ENCODE assay signal across 1 cellular context in the genomic region with DNA sequence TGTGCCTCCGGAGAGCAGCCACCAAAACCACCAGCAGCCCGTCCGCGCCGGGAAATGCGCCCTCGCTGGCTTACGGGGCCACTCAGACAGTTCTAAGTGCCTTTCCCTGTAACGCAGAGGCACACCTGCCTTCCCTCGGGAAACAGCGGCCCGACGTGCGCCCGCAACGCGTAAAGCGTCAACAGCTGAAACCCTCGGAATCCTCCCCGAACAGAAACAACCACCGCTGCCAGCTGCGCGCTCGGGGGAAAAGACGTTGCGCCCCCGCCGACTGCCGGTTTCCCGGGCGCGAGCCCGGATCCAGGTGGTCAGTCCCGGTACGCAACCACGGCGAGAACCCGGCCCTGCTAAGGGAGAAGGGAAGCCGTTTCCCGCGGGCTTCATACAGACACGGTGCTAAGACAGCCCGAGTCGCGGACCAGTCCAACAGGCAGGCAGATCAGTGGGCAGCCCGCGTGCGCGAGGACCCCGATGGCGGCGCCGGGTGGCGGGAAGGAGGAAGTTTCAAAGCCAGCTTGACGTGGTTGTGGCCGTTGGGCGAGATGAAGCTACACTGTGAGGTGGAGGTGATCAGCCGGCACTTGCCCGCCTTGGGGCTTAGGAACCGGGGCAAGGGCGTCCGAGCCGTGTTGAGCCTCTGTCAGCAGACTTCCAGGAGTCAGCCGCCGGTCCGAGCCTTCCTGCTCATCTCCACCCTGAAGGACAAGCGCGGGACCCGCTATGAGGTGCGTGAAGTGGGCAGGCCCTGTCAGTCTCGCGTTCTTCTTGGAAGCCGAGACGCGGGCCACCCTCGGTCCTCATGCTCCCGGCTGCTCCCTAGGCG.
A peak's percentile ranks its signal among the peaks of the same experiment; 100 is the strongest.
TF ChIP-seq lines count a peak whose summit lies in the region.

A gene with protein sequence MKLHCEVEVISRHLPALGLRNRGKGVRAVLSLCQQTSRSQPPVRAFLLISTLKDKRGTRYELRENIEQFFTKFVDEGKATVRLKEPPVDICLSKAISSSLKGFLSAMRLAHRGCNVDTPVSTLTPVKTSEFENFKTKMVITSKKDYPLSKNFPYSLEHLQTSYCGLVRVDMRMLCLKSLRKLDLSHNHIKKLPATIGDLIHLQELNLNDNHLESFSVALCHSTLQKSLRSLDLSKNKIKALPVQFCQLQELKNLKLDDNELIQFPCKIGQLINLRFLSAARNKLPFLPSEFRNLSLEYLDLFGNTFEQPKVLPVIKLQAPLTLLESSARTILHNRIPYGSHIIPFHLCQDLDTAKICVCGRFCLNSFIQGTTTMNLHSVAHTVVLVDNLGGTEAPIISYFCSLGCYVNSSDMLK (plus strand): TSS at position 462 of the 823 bp plus-strand sequence. CDS start 81 bp downstream, at position 543.

TF ChIP-seq in HepG2, 621 proteins besides CTCF, POLR2A, EP300 and RAD21 (continued from another document and continues in another):
- TF ChIP-seq HOMEZ (CRISPR knock-in tag; IDR thresholded peaks at IDR 0.05; ENCODE audit: low read depth) (peak; percentile 10; the same call in 1 of the 2 replicates), TIGD3 (CRISPR knock-in tag; IDR thresholded peaks at IDR 0.05; ENCODE audit: borderline replicate concordance) (peak; percentile 42; the same call in 1 of the 2 replicates), ZNF567 (CRISPR knock-in tag; IDR thresholded peaks at IDR 0.05; ENCODE audit: borderline replicate concordance) (no peak), ZSCAN25 (CRISPR knock-in tag; IDR thresholded peaks at IDR 0.05) (peak; percentile 69), ZNF225 (CRISPR knock-in tag; IDR thresholded peaks at IDR 0.05) (no peak), ZNF333 (CRISPR knock-in tag; IDR thresholded peaks at IDR 0.05; ENCODE audit: borderline replicate concordance) (peak; percentile 79; the same call in 1 of the 2 replicates), TBP (CRISPR knock-in tag; IDR thresholded peaks at IDR 0.05) (0 out of 2 replicates have a peak, but pooled peaks have one; percentile 40), MAF1 (CRISPR knock-in tag; IDR thresholded peaks at IDR 0.05; ENCODE audit: borderline replicate concordance) (no peak; the same call in 1 of the 2 replicates), ZNF773 (CRISPR knock-in tag; IDR thresholded peaks at IDR 0.05; ENCODE audit: borderline replicate concordance) (0 out of 2 replicates have a peak, but pooled peaks have one; percentile 59), ZBTB43 (CRISPR knock-in tag; conservative IDR thresholded peaks at IDR 0.05) (0 out of 2 replicates have a peak, but pooled peaks have one; percentile 25), SIN3B (IDR thresholded peaks at IDR 0.05; ENCODE audit: low read length) (peak; percentile 71; the same call in 1 of the 2 replicates), ZNF136 (CRISPR knock-in tag; IDR thresholded peaks at IDR 0.05; ENCODE audit: low read depth) (peak; percentile 71; the same call in 1 of the 2 replicates), ZNF891 (CRISPR knock-in tag; IDR thresholded peaks at IDR 0.05) (peak; percentile 61; the same call in 1 of the 2 replicates), ZNF224 (CRISPR knock-in tag; IDR thresholded peaks at IDR 0.05) (peak; percentile 26; the same call in 1 of the 2 replicates), GATAD2A (CRISPR knock-in tag; IDR thresholded peaks at IDR 0.05) (peak; percentile 46), FOSL2 (CRISPR knock-in tag; IDR thresholded peaks at IDR 0.05) (peak; percentile 11; the same call in 1 of the 2 replicates), KMT2A (CRISPR knock-in tag; IDR thresholded peaks at IDR 0.05) (peak; percentile 99), ARNT (IDR thresholded peaks at IDR 0.05) (no peak), ZSCAN9 (CRISPR knock-in tag; IDR thresholded peaks at IDR 0.05; ENCODE audit: borderline replicate concordance) (0 out of 2 replicates have a peak, but pooled peaks have one; percentile 37), AGO1 (IDR thresholded peaks at IDR 0.05; ENCODE audit: low read depth, low read length, poor library complexity, severe bottlenecking) (peak; percentile 81), ZIK1 (CRISPR knock-in tag; IDR thresholded peaks at IDR 0.05; ENCODE audit: borderline replicate concordance, low read depth) (peak; percentile 76; the same call in 1 of the 2 replicates), CREM (IDR thresholded peaks at IDR 0.05) (peak; percentile 47; the same call in 1 of the 2 replicates), CREM (CRISPR knock-in tag; IDR thresholded peaks at IDR 0.05) (no peak), ZNF512 (CRISPR knock-in tag; IDR thresholded peaks at IDR 0.05) (no peak)
- TF ChIP-seq, protein P1, sequence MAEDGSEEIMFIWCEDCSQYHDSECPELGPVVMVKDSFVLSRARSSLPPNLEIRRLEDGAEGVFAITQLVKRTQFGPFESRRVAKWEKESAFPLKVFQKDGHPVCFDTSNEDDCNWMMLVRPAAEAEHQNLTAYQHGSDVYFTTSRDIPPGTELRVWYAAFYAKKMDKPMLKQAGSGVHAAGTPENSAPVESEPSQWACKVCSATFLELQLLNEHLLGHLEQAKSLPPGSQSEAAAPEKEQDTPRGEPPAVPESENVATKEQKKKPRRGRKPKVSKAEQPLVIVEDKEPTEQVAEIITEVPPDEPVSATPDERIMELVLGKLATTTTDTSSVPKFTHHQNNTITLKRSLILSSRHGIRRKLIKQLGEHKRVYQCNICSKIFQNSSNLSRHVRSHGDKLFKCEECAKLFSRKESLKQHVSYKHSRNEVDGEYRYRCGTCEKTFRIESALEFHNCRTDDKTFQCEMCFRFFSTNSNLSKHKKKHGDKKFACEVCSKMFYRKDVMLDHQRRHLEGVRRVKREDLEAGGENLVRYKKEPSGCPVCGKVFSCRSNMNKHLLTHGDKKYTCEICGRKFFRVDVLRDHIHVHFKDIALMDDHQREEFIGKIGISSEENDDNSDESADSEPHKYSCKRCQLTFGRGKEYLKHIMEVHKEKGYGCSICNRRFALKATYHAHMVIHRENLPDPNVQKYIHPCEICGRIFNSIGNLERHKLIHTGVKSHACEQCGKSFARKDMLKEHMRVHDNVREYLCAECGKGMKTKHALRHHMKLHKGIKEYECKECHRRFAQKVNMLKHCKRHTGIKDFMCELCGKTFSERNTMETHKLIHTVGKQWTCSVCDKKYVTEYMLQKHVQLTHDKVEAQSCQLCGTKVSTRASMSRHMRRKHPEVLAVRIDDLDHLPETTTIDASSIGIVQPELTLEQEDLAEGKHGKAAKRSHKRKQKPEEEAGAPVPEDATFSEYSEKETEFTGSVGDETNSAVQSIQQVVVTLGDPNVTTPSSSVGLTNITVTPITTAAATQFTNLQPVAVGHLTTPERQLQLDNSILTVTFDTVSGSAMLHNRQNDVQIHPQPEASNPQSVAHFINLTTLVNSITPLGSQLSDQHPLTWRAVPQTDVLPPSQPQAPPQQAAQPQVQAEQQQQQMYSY (CRISPR knock-in tag; IDR thresholded peaks at IDR 0.05) = no peak; the same call in 1 of the 2 replicates
- TF ChIP-seq, protein P2, sequence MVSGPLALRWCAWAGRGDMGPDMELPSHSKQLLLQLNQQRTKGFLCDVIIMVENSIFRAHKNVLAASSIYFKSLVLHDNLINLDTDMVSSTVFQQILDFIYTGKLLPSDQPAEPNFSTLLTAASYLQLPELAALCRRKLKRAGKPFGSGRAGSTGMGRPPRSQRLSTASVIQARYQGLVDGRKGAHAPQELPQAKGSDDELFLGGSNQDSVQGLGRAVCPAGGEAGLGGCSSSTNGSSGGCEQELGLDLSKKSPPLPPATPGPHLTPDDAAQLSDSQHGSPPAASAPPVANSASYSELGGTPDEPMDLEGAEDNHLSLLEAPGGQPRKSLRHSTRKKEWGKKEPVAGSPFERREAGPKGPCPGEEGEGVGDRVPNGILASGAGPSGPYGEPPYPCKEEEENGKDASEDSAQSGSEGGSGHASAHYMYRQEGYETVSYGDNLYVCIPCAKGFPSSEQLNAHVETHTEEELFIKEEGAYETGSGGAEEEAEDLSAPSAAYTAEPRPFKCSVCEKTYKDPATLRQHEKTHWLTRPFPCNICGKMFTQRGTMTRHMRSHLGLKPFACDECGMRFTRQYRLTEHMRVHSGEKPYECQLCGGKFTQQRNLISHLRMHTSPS (CRISPR knock-in tag; IDR thresholded peaks at IDR 0.05; ENCODE audit: low read depth) = peak; percentile 44
- TF ChIP-seq, protein P3, sequence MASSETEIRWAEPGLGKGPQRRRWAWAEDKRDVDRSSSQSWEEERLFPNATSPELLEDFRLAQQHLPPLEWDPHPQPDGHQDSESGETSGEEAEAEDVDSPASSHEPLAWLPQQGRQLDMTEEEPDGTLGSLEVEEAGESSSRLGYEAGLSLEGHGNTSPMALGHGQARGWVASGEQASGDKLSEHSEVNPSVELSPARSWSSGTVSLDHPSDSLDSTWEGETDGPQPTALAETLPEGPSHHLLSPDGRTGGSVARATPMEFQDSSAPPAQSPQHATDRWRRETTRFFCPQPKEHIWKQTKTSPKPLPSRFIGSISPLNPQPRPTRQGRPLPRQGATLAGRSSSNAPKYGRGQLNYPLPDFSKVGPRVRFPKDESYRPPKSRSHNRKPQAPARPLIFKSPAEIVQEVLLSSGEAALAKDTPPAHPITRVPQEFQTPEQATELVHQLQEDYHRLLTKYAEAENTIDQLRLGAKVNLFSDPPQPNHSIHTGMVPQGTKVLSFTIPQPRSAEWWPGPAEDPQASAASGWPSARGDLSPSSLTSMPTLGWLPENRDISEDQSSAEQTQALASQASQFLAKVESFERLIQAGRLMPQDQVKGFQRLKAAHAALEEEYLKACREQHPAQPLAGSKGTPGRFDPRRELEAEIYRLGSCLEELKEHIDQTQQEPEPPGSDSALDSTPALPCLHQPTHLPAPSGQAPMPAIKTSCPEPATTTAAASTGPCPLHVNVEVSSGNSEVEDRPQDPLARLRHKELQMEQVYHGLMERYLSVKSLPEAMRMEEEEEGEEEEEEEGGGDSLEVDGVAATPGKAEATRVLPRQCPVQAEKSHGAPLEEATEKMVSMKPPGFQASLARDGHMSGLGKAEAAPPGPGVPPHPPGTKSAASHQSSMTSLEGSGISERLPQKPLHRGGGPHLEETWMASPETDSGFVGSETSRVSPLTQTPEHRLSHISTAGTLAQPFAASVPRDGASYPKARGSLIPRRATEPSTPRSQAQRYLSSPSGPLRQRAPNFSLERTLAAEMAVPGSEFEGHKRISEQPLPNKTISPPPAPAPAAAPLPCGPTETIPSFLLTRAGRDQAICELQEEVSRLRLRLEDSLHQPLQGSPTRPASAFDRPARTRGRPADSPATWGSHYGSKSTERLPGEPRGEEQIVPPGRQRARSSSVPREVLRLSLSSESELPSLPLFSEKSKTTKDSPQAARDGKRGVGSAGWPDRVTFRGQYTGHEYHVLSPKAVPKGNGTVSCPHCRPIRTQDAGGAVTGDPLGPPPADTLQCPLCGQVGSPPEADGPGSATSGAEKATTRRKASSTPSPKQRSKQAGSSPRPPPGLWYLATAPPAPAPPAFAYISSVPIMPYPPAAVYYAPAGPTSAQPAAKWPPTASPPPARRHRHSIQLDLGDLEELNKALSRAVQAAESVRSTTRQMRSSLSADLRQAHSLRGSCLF (CRISPR knock-in tag; IDR thresholded peaks at IDR 0.05; ENCODE audit: borderline replicate concordance) = 0 out of 2 replicates have a peak, but pooled peaks have one; percentile 63
- TF ChIP-seq, protein P4, sequence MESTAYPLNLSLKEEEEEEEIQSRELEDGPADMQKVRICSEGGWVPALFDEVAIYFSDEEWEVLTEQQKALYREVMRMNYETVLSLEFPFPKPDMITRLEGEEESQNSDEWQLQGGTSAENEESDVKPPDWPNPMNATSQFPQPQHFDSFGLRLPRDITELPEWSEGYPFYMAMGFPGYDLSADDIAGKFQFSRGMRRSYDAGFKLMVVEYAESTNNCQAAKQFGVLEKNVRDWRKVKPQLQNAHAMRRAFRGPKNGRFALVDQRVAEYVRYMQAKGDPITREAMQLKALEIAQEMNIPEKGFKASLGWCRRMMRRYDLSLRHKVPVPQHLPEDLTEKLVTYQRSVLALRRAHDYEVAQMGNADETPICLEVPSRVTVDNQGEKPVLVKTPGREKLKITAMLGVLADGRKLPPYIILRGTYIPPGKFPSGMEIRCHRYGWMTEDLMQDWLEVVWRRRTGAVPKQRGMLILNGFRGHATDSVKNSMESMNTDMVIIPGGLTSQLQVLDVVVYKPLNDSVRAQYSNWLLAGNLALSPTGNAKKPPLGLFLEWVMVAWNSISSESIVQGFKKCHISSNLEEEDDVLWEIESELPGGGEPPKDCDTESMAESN (CRISPR knock-in tag; conservative IDR thresholded peaks at IDR 0.05) = peak; percentile 69
